Comparison of ENCODE assay signal across 8 cellular contexts in genomic region chr20:59032713-59033059, GRCh38. TPM values are rescaled to one million over a fixed set of nuclear protein-coding genes. Genes with fewer than 3 reads are reported as not detected.
DNase-seq lines count a peak whose midpoint lies in the region; ATAC-seq and TF ChIP-seq lines count a peak whose summit lies in the region.

No MANE protein-coding gene starts in this region.

- TSS peak; percentile 96 for BruUV-seq in A673 (replicated peaks; lab: Mats Ljungman, UMichigan)

- CTCF ChIA-PET in A673 (lab: Charles Lee), result no interaction called here

- POLR2A ChIA-PET in A673 (lab: Charles Lee; ENCODE audit: low non-redundant PET), result interaction anchor here (0.6 to 0.7 kb wide), 4 partner anchors 55 to 952 kb away, joined by 3 to 14 read pairs (median 6); no protein-coding TSS in a partner anchor

- H3K4me3 ChIP-seq in A673 (ENCODE audit: low read depth, low read length, poor library complexity, severe bottlenecking) (peak overlapping the region; percentile 92), breast epithelium (peak overlapping the region; percentile 82 to 87 (median 82)), uterus (peak overlapping the region; percentile 79 to 81)

- H3K9me3 ChIP-seq in A673 (ENCODE audit: low read depth, low read length, poor library complexity, severe bottlenecking) (no peaks in the 10 kb centered on the region), breast epithelium (no peaks in the 10 kb centered on the region), uterus (no peaks in the 10 kb centered on the region)

- peak overlapping the region; percentile 92 for H3K27ac ChIP-seq in A673 (ENCODE audit: low read depth, low read length, poor library complexity, severe bottlenecking)
- H3K27ac ChIP-seq in breast epithelium, result peak overlapping the region; percentile 88 to 89
- H3K27ac ChIP-seq in uterus, result peak overlapping the region; percentile 83 to 88

- TF ChIP-seq CTCF in A673 (conservative IDR thresholded peaks at IDR 0.05; ENCODE audit: low read depth, low read length) (0 out of 2 replicates have a peak, but pooled peaks have one; percentile 21), breast epithelium (IDR thresholded peaks at IDR 0.05) (peak; percentile 14 to 47 (median 39)), uterus (IDR thresholded peaks at IDR 0.05) (peak in 1 of 4 experiments; percentile 12)

- ATAC-seq in GM18511 (IDR thresholded peaks at IDR 0.05; ENCODE audit: unreplicated experiment), result peak; percentile 41

- H3K27me3 ChIP-seq in A673 (replicated peaks; ENCODE audit: insufficient read depth, low read depth, low read length, poor library complexity) (no peaks in the 10 kb centered on the region), breast epithelium (no peaks in the 10 kb centered on the region), uterus (no peaks in the 10 kb centered on the region)

- H3K36me3 ChIP-seq in A673 (ENCODE audit: insufficient read depth, low read length, poor library complexity, severe bottlenecking) (peaks cover 74% of the 10 kb centered on the region), breast epithelium (no peaks in the 10 kb centered on the region), uterus (no peaks in the 10 kb centered on the region)

- H3K4me1 ChIP-seq in A673 (ENCODE audit: insufficient read depth, low read length, poor library complexity, severe bottlenecking) (peaks cover 28% of the 10 kb centered on the region), breast epithelium (peaks cover 0 to 5% of the 10 kb centered on the region in 2 donors), uterus (peaks cover 0 to 5% of the 10 kb centered on the region in 2 donors)

- intact Hi-C loops in A673 (cut with micrococcal nuclease; ENCODE audit: unreplicated experiment) (loop anchor here (5.0 kb wide), 2 partner anchors 50 to 140 kb away; partner anchors contain the start of gene NELFCD), breast epithelium (cut with DNase I; ENCODE audit: low total_unique reads) (no loop called here), uterus (cut with DNase I; ENCODE audit: low total_unique reads) (no loop called here)

- DNase-seq in A673 (ENCODE audit: low spot score), result no peak
- peak; percentile 76 for DNase-seq in NCI-H345 treated with DMSO at 0.1 percent for 48 hours (lab: John Stamatoyannopoulos, UW; ENCODE audit: unreplicated experiment)
- no peak for DNase-seq in breast epithelium (ENCODE audit: low spot score in 2 of 2)
- peak; percentile 45 to 48 for DNase-seq in lung microvascular endothelial cell (ENCODE audit: low read depth in 2 of 2)
- no peak for DNase-seq in uterus
- DNase-seq in activated CD4-positive, alpha-beta T cell treated with anti-CD3 and anti-CD28 coated beads, Interleukin-2, amount 50 U/mL, for 4 hours, result no peak
- DNase-seq in pons (ENCODE audit: low spot score), result no peak

- TF ChIP-seq POLR2A in breast epithelium (IDR thresholded peaks at IDR 0.05), result no peak
- no peak for TF ChIP-seq POLR2A in uterus (IDR thresholded peaks at IDR 0.05)

RNA-seq across cellular contexts. Expression of gene ATP5F1E, which starts 0.6 kb away (rescaled TPM):
- 73.7 and 76.8 TPM in 2 replicates for total RNA-seq in A673 (2021)
- total RNA-seq in breast epithelium, result 10 to 100 TPM; 25.6 to 36.4 (median 31.4) TPM
- 41.6 and 80.0 TPM in 2 replicates for total RNA-seq in lung microvascular endothelial cell
- total RNA-seq in uterus, result 10 to 100 TPM in 2 of 4 donors, 1 to 10 TPM in 2; 5.6 to 42.4 (median 21.1) TPM

RNA-seq across cellular contexts. Expression of gene PRELID3B, which starts 9.9 kb away (rescaled TPM):
- 81.9 and 83.4 TPM in 2 replicates for total RNA-seq in A673 (2021)
- total RNA-seq in breast epithelium, result 10 to 100 TPM; 43.7 to 55.4 (median 52.4) TPM
- 71.5 and 86.5 TPM in 2 replicates for total RNA-seq in lung microvascular endothelial cell
- 10 to 100 TPM; 13.3 to 44.3 (median 31.9) TPM for total RNA-seq in uterus

RNA-seq across cellular contexts. Expression of gene TUBB1, which starts 13.5 kb away (rescaled TPM):
- total RNA-seq in A673 (2021) (not detected in 2 replicates), breast epithelium (under 1 TPM in 1 of 3 donors, not detected in 2; 0.16 TPM), lung microvascular endothelial cell (not detected in 2 replicates), uterus (under 1 TPM in 2 of 4 donors, not detected in 2; 0.26 to 0.48 TPM)

RNA-seq across cellular contexts. Expression of gene CTSZ, which starts 25.6 kb away (rescaled TPM):
- total RNA-seq in A673 (2021), result 1.2 and 1.4 TPM in 2 replicates
- 100 to 1,000 TPM; 135 to 238 (median 181) TPM for total RNA-seq in breast epithelium
- total RNA-seq in lung microvascular endothelial cell, result 203 and 287 TPM in 2 replicates
- 100 to 1,000 TPM in 2 of 4 donors, 10 to 100 TPM in 2; 68.7 to 160 (median 109) TPM for total RNA-seq in uterus

RNA-seq across cellular contexts. Expression of gene NELFCD, which starts 51.6 kb away (rescaled TPM):
- total RNA-seq in A673 (2021) (164 and 174 TPM in 2 replicates), breast epithelium (10 to 100 TPM; 50.1 to 78.7 (median 77.7) TPM), lung microvascular endothelial cell (43.8 and 51.0 TPM in 2 replicates), uterus (10 to 100 TPM; 15.9 to 66.6 (median 41.3) TPM)

Comparison
In these comparisons a context has a peak if more than half of its experiments do, and no peak if none do; other contexts are left out.
1. DNase-seq: peak in NCI-H345 treated with DMSO at 0.1 percent for 48 hours (single experiment) and lung microvascular endothelial cell (2 of 2); none in A673 (single experiment), breast epithelium (0 of 2), uterus (0 of 2), activated CD4-positive, alpha-beta T cell treated with anti-CD3 and anti-CD28 coated beads, Interleukin-2, amount 50 U/mL, for 4 hours (0 of 2) and pons (single experiment).
2. Peak in every context shown above with its lines, with median percentiles within 50 percentile points of each other: H3K27ac ChIP-seq and H3K4me3 ChIP-seq.